In the genomic region with DNA sequence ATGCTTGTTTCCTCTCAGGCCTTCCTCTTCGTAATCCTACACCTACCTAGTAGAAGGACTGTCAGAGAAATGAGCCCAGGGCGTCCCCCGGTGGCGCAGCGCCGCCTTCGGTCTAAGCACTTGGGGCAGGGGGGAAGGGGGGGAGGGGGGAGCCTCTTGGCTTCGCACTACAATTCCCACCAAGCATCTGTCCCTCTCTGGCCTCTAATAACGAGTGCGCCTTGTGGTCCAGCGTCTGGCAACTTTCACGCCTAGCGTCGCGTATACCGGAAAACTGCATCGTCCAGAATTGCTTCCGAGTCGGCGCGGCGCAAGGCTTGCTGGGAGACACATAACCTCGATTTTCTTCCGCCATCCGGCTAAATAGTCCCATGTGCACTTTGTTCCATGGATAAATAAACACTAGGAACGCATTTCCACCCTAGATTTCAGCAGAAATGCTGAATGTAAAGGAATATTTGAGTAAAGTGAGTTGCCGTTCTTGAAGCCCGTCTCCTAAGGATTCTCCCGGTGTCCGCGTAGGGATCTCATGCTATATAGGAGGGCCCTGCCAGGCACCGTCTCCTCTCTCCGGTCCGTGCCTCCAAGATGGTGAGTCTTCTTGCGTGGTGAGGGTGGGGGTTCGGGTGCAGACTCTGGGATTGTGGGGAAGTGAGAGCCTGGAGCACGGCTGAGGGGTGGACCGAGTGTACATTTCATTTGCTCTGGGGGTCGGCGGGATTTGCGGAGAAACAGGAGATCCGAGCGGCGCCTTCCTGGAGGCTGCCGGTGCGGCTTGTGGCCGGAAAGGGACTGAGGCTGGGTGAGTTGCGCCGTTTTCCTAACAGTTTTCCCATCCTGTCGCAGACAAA, we compare ENCODE assay signal across 8 cellular contexts. TPM values are rescaled to one million over a fixed set of nuclear protein-coding genes. Genes with fewer than 3 reads are reported as not detected.
DNase-seq lines count a peak whose midpoint lies in the region; ATAC-seq, FAIRE-seq and TF ChIP-seq lines count a peak whose summit lies in the region.

Gene RPS26, plus strand, starts transcription at position 340 of the 851 bp plus-strand sequence. Its CDS starts 249 bp downstream, at position 589.

- H3K4me2 ChIP-seq in smooth muscle cell, result peak within 1 kb of the TSS; percentile 87

- TF ChIP-seq CTCF in WI38 (IDR thresholded peaks at IDR 0.05; ENCODE audit: low read depth, low read length) (peak; percentile 20; the same call in 1 of the 2 replicates), bronchial epithelial cell (IDR thresholded peaks at IDR 0.05; ENCODE audit: insufficient read depth, low read length, severe bottlenecking) (peak; percentile 36), smooth muscle cell (IDR thresholded peaks at IDR 0.05; ENCODE audit: borderline replicate concordance, insufficient read depth, poor library complexity, severe bottlenecking) (peak; percentile 27)

- H2AFZ ChIP-seq in smooth muscle cell (ENCODE audit: low read depth), result peak within 1 kb of the TSS; percentile 83

- H3K9ac ChIP-seq in smooth muscle cell (ENCODE audit: low read depth), result peak within 1 kb of the TSS; percentile 91

- ATAC-seq in GM18907 (IDR thresholded peaks at IDR 0.05; ENCODE audit: unreplicated experiment) (peak; percentile 92), HG03159 (IDR thresholded peaks at IDR 0.05; ENCODE audit: unreplicated experiment) (peak; percentile 96)

- peaks cover 16% of the 10 kb centered on the region for H3K4me1 ChIP-seq in smooth muscle cell (ENCODE audit: low read depth)

- peaks cover 41% of the 10 kb centered on the region for H3F3A ChIP-seq in smooth muscle cell (ENCODE audit: low read depth)

- WGBS in smooth muscle cell (ENCODE audit: low lambda C conversion rate), result under 1% methylated on average over 46 of the region's 50 CpGs

- H4K20me1 ChIP-seq in smooth muscle cell (ENCODE audit: low read depth), result peaks cover 17% of the 10 kb centered on the region

- H3K4me3 ChIP-seq in WI38 (ENCODE audit: low read depth, low read length) (peak within 1 kb of the TSS; percentile 97), bronchial epithelial cell (ENCODE audit: low read depth, low read length) (peak within 1 kb of the TSS; percentile 97), smooth muscle cell (peak within 1 kb of the TSS; percentile 85)

- H3K27me3 ChIP-seq in bronchial epithelial cell (ENCODE audit: control insufficient read depth, insufficient read depth, low read length) (no peaks in the 10 kb centered on the region), smooth muscle cell (ENCODE audit: low read depth) (no peaks in the 10 kb centered on the region)

- no peaks in the 10 kb centered on the region for H3K9me3 ChIP-seq in smooth muscle cell (replicated peaks; ENCODE audit: low read depth)

- H3K79me2 ChIP-seq in smooth muscle cell (ENCODE audit: low read depth), result peaks cover 31% of the 10 kb centered on the region

- H3K36me3 ChIP-seq in bronchial epithelial cell (ENCODE audit: control insufficient read depth, insufficient read depth, low read length) (peaks cover 4% of the 10 kb centered on the region), smooth muscle cell (ENCODE audit: low read depth) (no peaks in the 10 kb centered on the region)

- peak; percentile 88 for DNase-seq in AG08396 (ENCODE audit: low spot score)
- DNase-seq in NCI-H2227 (lab: John Stamatoyannopoulos, UW; ENCODE audit: unreplicated experiment), result peak; percentile 97
- DNase-seq in bronchial epithelial cell (ENCODE audit: low read depth), result peak; percentile 95
- peak; percentile 91 for DNase-seq in iPS-NIHi7 (ENCODE audit: extremely low spot score)
- peak; percentile 78 for DNase-seq in smooth muscle cell (lab: John Stamatoyannopoulos, UW; ENCODE audit: unreplicated experiment)

- peak within 1 kb of the TSS; percentile 88 for H3K27ac ChIP-seq in smooth muscle cell (ENCODE audit: low read depth)

- no peak for FAIRE-seq in bronchial epithelial cell (lab: Jason Lieb, UNC)

RNA-seq across cellular contexts. Expression of gene RPS26, which starts in this region (rescaled TPM):
- total RNA-seq in bronchial epithelial cell (32.8 and 201 TPM in 2 replicates), smooth muscle cell (731 and 845 TPM in 2 replicates)
- polyA plus RNA-seq in smooth muscle cell, result 282 and 323 TPM in 2 replicates

Comparison
In these comparisons a context has a peak if more than half of its experiments do, and no peak if none do; other contexts are left out.
1. Peak in every context shown above with its lines: DNase-seq, ATAC-seq, H3K4me3 ChIP-seq and H3K27ac ChIP-seq.